In genomic region chr11:12802418-12803085, GRCh38 we compare ENCODE assay signal across 8 cellular contexts.
DNase-seq lines count a peak whose midpoint lies in the region; ATAC-seq and TF ChIP-seq lines count a peak whose summit lies in the region.

No MANE protein-coding gene starts in this region.

- TF ChIP-seq POLR2A in esophagus muscularis mucosa (IDR thresholded peaks at IDR 0.05; ENCODE audit: low read depth): no peak

- no peak overlapping the region for H3K4me3 ChIP-seq in HFF-Myc (replicated peaks; ENCODE audit: low read depth, low read length)
- peak overlapping the region in 1 of 4 donors; percentile 7 for H3K4me3 ChIP-seq in esophagus muscularis mucosa
- H3K4me3 ChIP-seq in osteoblast (ENCODE audit: insufficient read depth, low read length): no peak overlapping the region
- no peak overlapping the region for H3K4me3 ChIP-seq in ascending aorta

- H4K20me1 ChIP-seq in osteoblast (ENCODE audit: insufficient read depth, low read length): peaks cover 58% of the 10 kb centered on the region

- DNase-seq in HFF-Myc (ENCODE audit: extremely low read depth, low read depth) (peak; percentile 54), NCI-H526 (lab: John Stamatoyannopoulos, UW) (peak; percentile 92 to 93), esophagus muscularis mucosa (ENCODE audit: extremely low spot score) (no peak), osteoblast (ENCODE audit: insufficient read length, low spot score, missing footprints) (no peak), midbrain (lab: John Stamatoyannopoulos, UW) (no peak), ascending aorta (ENCODE audit: low spot score in 2 of 2) (no peak)

- no peaks in the 10 kb centered on the region for H3K27me3 ChIP-seq in esophagus muscularis mucosa
- no peaks in the 10 kb centered on the region for H3K27me3 ChIP-seq in osteoblast (ENCODE audit: insufficient read depth, low read length)
- H3K27me3 ChIP-seq in ascending aorta: no peaks in the 10 kb centered on the region

- TF ChIP-seq CTCF in HFF-Myc (IDR thresholded peaks at IDR 0.05; ENCODE audit: low read depth, low read length, missing control alignments) (no peak), esophagus muscularis mucosa (IDR thresholded peaks at IDR 0.05) (no peak), osteoblast (IDR thresholded peaks at IDR 0.05; ENCODE audit: extremely low read depth, low read depth, low read length) (no peak), ascending aorta (IDR thresholded peaks at IDR 0.05) (no peak)

- peaks cover 99% of the 10 kb centered on the region for H3K79me2 ChIP-seq in osteoblast (ENCODE audit: insufficient read depth, low read length)

- H3K9me3 ChIP-seq in esophagus muscularis mucosa (no peaks in the 10 kb centered on the region), osteoblast (ENCODE audit: low read depth, low read length) (no peaks in the 10 kb centered on the region), ascending aorta (no peaks in the 10 kb centered on the region)

- H3K4me2 ChIP-seq in osteoblast (ENCODE audit: insufficient read depth, low read length): no peak overlapping the region

- H3K36me3 ChIP-seq in esophagus muscularis mucosa: no peaks in the 10 kb centered on the region
- peaks cover 5% of the 10 kb centered on the region for H3K36me3 ChIP-seq in osteoblast (ENCODE audit: insufficient read depth, low read length)
- H3K36me3 ChIP-seq in ascending aorta: no peaks in the 10 kb centered on the region

- H3K27ac ChIP-seq in esophagus muscularis mucosa (replicated peaks in 1 of 4) (peak overlapping the region; percentile 68 to 79 (median 74)), osteoblast (ENCODE audit: low read depth, low read length) (peak overlapping the region; percentile 61), ascending aorta (peak overlapping the region in 1 of 2 donors; percentile 23)

- 54% methylated on average over 14 of the region's 16 CpGs for WGBS in esophagus muscularis mucosa

- no peak for TF ChIP-seq EP300 in esophagus muscularis mucosa (IDR thresholded peaks at IDR 0.05)

- no peak overlapping the region for H2AFZ ChIP-seq in osteoblast (ENCODE audit: low read length)

- H3K4me1 ChIP-seq in esophagus muscularis mucosa: peaks cover 37 to 77% (median 58%) of the 10 kb centered on the region in 4 donors
- H3K4me1 ChIP-seq in osteoblast (ENCODE audit: insufficient read depth, low read length): peaks cover 54% of the 10 kb centered on the region
- H3K4me1 ChIP-seq in ascending aorta: peaks cover 13 to 24% of the 10 kb centered on the region in 2 donors

- intact Hi-C loops in esophagus muscularis mucosa (cut with DNase I): no loop called here
- intact Hi-C loops in ascending aorta (cut with DNase I): no loop called here

- ATAC-seq in GM18502 (IDR thresholded peaks at IDR 0.05; ENCODE audit: poor library complexity, unreplicated experiment): no peak
- ATAC-seq in HG02678 (IDR thresholded peaks at IDR 0.05; ENCODE audit: unreplicated experiment): no peak

Comparison
In these comparisons a context has a peak if more than half of its experiments do, and no peak if none do; other contexts are left out.
1. DNase-seq: peak in HFF-Myc (single experiment) and NCI-H526 (2 of 2); none in esophagus muscularis mucosa (single experiment), osteoblast (single experiment), midbrain (single experiment) and ascending aorta (0 of 2).